Comparison of ENCODE assay signal across 8 cellular contexts in the genomic region with DNA sequence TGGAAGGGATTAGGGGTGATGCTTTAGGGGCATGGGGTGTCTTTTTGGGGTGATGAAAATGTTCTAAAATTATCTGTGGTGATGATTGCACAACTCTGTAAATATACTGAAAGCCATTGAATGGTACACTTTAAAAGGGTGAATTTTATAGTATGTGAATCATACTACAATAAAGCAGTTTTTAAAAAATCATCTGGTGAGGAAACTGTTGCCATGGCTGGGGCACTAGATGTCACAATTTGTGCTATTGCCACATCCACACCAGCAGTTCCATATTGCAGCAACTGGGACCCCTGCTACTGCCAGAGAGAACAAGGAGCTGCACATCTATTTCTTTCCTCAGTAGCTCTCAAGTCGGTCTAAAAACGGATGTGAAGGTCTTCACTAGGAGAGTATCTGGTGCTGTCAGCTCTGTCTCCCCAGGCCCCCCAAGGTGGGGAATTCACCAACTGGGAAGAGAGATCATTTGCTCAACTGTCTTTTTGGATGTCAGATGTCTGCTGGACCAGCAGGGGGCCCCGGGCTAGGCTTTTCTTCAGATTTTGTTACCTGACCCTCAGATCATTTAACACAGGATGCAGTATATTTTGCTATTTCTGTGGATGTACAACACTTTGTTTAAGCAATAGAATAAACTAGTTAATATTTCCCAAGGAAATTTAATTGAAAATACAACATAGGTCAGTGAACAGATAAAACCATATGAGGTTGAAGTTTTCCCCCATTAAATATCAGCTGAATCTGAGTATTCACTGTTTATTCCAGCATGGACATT. TPM values are rescaled to one million over a fixed set of nuclear protein-coding genes. Genes with fewer than 3 reads are reported as not detected.
A peak's percentile ranks its signal among the peaks of the same experiment; 100 is the strongest.
DNase-seq lines count a peak whose midpoint lies in the region; ATAC-seq and TF ChIP-seq lines count a peak whose summit lies in the region.

No MANE protein-coding gene starts in this region.

- CTCF ChIA-PET in activated CD4-positive, alpha-beta memory T cell treated with anti-CD3 and anti-CD28 coated beads for 36 hours (lab: Charles Lee), result interaction anchor here (1.0 to 2.4 kb wide), 7 partner anchors 10 to 384 kb away, joined by 3 to 15 read pairs (median 5); no protein-coding TSS in a partner anchor

- H3K36me3 Mint-ChIP-seq in activated CD4-positive, alpha-beta memory T cell treated with anti-CD3 and anti-CD28 coated beads for 36 hours, result no peaks in the 10 kb centered on the region
- no peaks in the 10 kb centered on the region for H3K36me3 Mint-ChIP-seq in effector memory CD8-positive, alpha-beta T cell (ENCODE audit: insufficient read depth)

- DNase-seq in DND-41 (peak; percentile 49), Kasumi-1 (lab: John Stamatoyannopoulos, UW) (peak; percentile 65 to 69), right cardiac atrium (no peak), GF-D8 (lab: John Stamatoyannopoulos, UW) (no peak), cerebellar nuclear complex (lab: John Stamatoyannopoulos, UW) (no peak)
- peak; percentile 48 for DNase-seq in activated CD4-positive, alpha-beta memory T cell treated with anti-CD3 and anti-CD28 coated beads for 36 hours
- no peak for DNase-seq in effector CD4-positive, alpha-beta T cell
- no peak for DNase-seq in effector memory CD8-positive, alpha-beta T cell

- no peak overlapping the region for H2AFZ ChIP-seq in DND-41 (ENCODE audit: low read depth, low read length)

- intact Hi-C loops in activated CD4-positive, alpha-beta memory T cell treated with anti-CD3 and anti-CD28 coated beads for 36 hours (cut with micrococcal nuclease), result loop anchor here (1.0 to 2.0 kb wide), 2 partner anchors 156 to 380 kb away; no protein-coding TSS in a partner anchor
- intact Hi-C loops in right cardiac atrium (cut with DNase I), result loop anchor here in 1 of 4 donors (10.0 kb wide), 1 partner anchor 152 kb away; no protein-coding TSS in a partner anchor

- POLR2A ChIA-PET in activated CD4-positive, alpha-beta memory T cell treated with anti-CD3 and anti-CD28 coated beads for 36 hours (lab: Charles Lee), result no interaction called here

- H3K79me2 ChIP-seq in DND-41 (ENCODE audit: insufficient read depth, low read length), result no peaks in the 10 kb centered on the region

- H3K36me3 ChIP-seq in DND-41 (ENCODE audit: insufficient read depth, low read length), result no peaks in the 10 kb centered on the region

- ATAC-seq in DND-41 (ENCODE audit: insufficient read depth, low read depth) (peak; percentile 44; the same call in 1 of the 3 replicates), right cardiac atrium (no peak)
- no peak for ATAC-seq in effector memory CD8-positive, alpha-beta T cell (replicated peaks)

- H3K4me2 ChIP-seq in DND-41 (ENCODE audit: insufficient read depth, low read length), result no peak overlapping the region

- H3K4me3 Mint-ChIP-seq in activated CD4-positive, alpha-beta memory T cell treated with anti-CD3 and anti-CD28 coated beads for 36 hours, result no peak overlapping the region
- H3K4me3 Mint-ChIP-seq in effector memory CD8-positive, alpha-beta T cell, result no peak overlapping the region

- no peak overlapping the region for H3K4me3 ChIP-seq in DND-41 (ENCODE audit: low read depth in 1 of 2, low read length in 2 of 2)
- no peak overlapping the region for H3K4me3 ChIP-seq in right cardiac atrium (ENCODE audit: low read length)

- H3K27me3 Mint-ChIP-seq in activated CD4-positive, alpha-beta memory T cell treated with anti-CD3 and anti-CD28 coated beads for 36 hours, result no peaks in the 10 kb centered on the region
- H3K27me3 Mint-ChIP-seq in effector memory CD8-positive, alpha-beta T cell, result no peaks in the 10 kb centered on the region

- H3K27ac ChIP-seq in DND-41 (ENCODE audit: low read length) (no peak overlapping the region), right cardiac atrium (ENCODE audit: low read length) (peak overlapping the region; percentile 45)

- no peak overlapping the region for H3K27ac Mint-ChIP-seq in activated CD4-positive, alpha-beta memory T cell treated with anti-CD3 and anti-CD28 coated beads for 36 hours
- H3K27ac Mint-ChIP-seq in effector memory CD8-positive, alpha-beta T cell, result no peak overlapping the region

- H3K27me3 ChIP-seq in DND-41 (ENCODE audit: insufficient read depth, low read length, poor library complexity), result no peaks in the 10 kb centered on the region
- no peaks in the 10 kb centered on the region for H3K27me3 ChIP-seq in right cardiac atrium (ENCODE audit: control insufficient read depth, insufficient read depth)

- H3K4me1 Mint-ChIP-seq in activated CD4-positive, alpha-beta memory T cell treated with anti-CD3 and anti-CD28 coated beads for 36 hours (ENCODE audit: low read depth), result peaks cover 13% of the 10 kb centered on the region
- peaks cover 0 to 4% of the 10 kb centered on the region in 2 donors for H3K4me1 Mint-ChIP-seq in effector memory CD8-positive, alpha-beta T cell (ENCODE audit: low read depth in 2 of 2)

- peak; percentile 67 for TF ChIP-seq CTCF in DND-41 (IDR thresholded peaks at IDR 0.05; ENCODE audit: borderline replicate concordance, extremely low read depth, low read length, poor library complexity, severe bottlenecking)

- H3K4me1 ChIP-seq in DND-41 (ENCODE audit: insufficient read depth, low read length) (no peaks in the 10 kb centered on the region), right cardiac atrium (ENCODE audit: control insufficient read depth, insufficient read depth, low read length) (peaks cover 4% of the 10 kb centered on the region)

- peaks cover 10% of the 10 kb centered on the region for H3K9me3 Mint-ChIP-seq in activated CD4-positive, alpha-beta memory T cell treated with anti-CD3 and anti-CD28 coated beads for 36 hours
- H3K9me3 Mint-ChIP-seq in effector memory CD8-positive, alpha-beta T cell, result no peaks in the 10 kb centered on the region

- H3K9me3 ChIP-seq in DND-41 (ENCODE audit: insufficient read depth, low read length, severe bottlenecking), result peaks cover 14% of the 10 kb centered on the region
- H3K9me3 ChIP-seq in right cardiac atrium (ENCODE audit: control insufficient read depth, low read length), result no peaks in the 10 kb centered on the region

- no peaks in the 10 kb centered on the region for H4K20me1 ChIP-seq in DND-41 (ENCODE audit: insufficient read depth, low read length)

- H3K9ac ChIP-seq in DND-41 (ENCODE audit: low read depth, low read length), result no peak overlapping the region

- 26% methylated on average over 3 of the region's 3 CpGs for WGBS in right cardiac atrium

RNA-seq across cellular contexts. Expression of gene CMYA5, which starts 13.2 kb away (rescaled TPM):
- total RNA-seq in activated CD4-positive, alpha-beta memory T cell treated with anti-CD3 and anti-CD28 coated beads for 36 hours, result under 1 TPM; 0.15 to 0.26 TPM
- 1,000 to 10,000 TPM in 1 of 4 donors, 100 to 1,000 TPM in 3; 697 to 1,021 (median 821) TPM for total RNA-seq in right cardiac atrium
- polyA plus RNA-seq in right cardiac atrium, result 341 TPM

Comparison
In these comparisons a context has a peak if more than half of its experiments do, and no peak if none do; other contexts are left out.
1. DNase-seq: peak in DND-41 (single experiment), Kasumi-1 (2 of 2) and activated CD4-positive, alpha-beta memory T cell treated with anti-CD3 and anti-CD28 coated beads for 36 hours (single experiment); none in right cardiac atrium (0 of 3), GF-D8 (single experiment), effector CD4-positive, alpha-beta T cell (single experiment), effector memory CD8-positive, alpha-beta T cell (0 of 3) and cerebellar nuclear complex (0 of 2).
2. RNA of gene CMYA5, which starts 13.2 kb away (total RNA-seq): 697 to 1,021 TPM in right cardiac atrium; 0.15 to 0.26 TPM in activated CD4-positive, alpha-beta memory T cell treated with anti-CD3 and anti-CD28 coated beads for 36 hours; every median in the first group is over 100 times any median in the second.